14 cellular contexts compared by ENCODE assay signal in genomic region chr15:92101706-92102434, GRCh38.
DNase-seq lines count a peak whose midpoint lies in the region; ATAC-seq and TF ChIP-seq lines count a peak whose summit lies in the region.
"Had no signal": no experiment of that assay in that cellular context is flagged by ENCODE, and none has a peak within 500 bp of the region (broad histone marks: within the 10 kb centered on the region; RNA-seq: fewer than 3 reads in every experiment).

No MANE protein-coding gene starts in this region.

- H3K27ac ChIP-seq in CD4-positive, CD25-positive, alpha-beta regulatory T cell (ENCODE audit: insufficient read depth, low read length, poor library complexity, severe bottlenecking), result no peak overlapping the region
- H3K27ac ChIP-seq in vagina, result no peak overlapping the region
- H3K27ac ChIP-seq: ascending aorta, transverse colon had no signal

- H3K4me3 ChIP-seq in CD4-positive, CD25-positive, alpha-beta regulatory T cell (ENCODE audit: low read depth, low read length), result no peak overlapping the region
- H3K4me3 ChIP-seq in vagina, result no peak overlapping the region
- H3K4me3 ChIP-seq: ascending aorta, transverse colon had no signal

- H3K27me3 ChIP-seq in CD4-positive, CD25-positive, alpha-beta regulatory T cell (ENCODE audit: control insufficient read depth, insufficient read depth, low read length), result no peaks in the 10 kb centered on the region
- H3K27me3 ChIP-seq in vagina, result no peaks in the 10 kb centered on the region
- H3K27me3 ChIP-seq: ascending aorta, transverse colon had no signal

- H3K36me3 Mint-ChIP-seq in CD4-positive, CD25-positive, alpha-beta regulatory T cell, result peaks cover 40% of the 10 kb centered on the region
- H3K36me3 Mint-ChIP-seq in T-helper 2 cell treated with Interferon-gamma antibody and Interleukin-4, amounts not matched to agents 5 μg/mL and 100 μg/mL, for 36 hours (ENCODE audit: low read depth), result peaks cover 27% of the 10 kb centered on the region

- H3K36me3 ChIP-seq in CD4-positive, CD25-positive, alpha-beta regulatory T cell (ENCODE audit: control insufficient read depth, insufficient read depth, low read length), result peaks cover 18% of the 10 kb centered on the region
- peaks cover 0 to 8% of the 10 kb centered on the region in 2 donors for H3K36me3 ChIP-seq in vagina
- H3K36me3 ChIP-seq: transverse colon had no signal

- TF ChIP-seq CTCF in vagina (IDR thresholded peaks at IDR 0.05), result no peak

- no peak for ATAC-seq in CD4-positive, CD25-positive, alpha-beta regulatory T cell (ENCODE audit: low read depth in 2 of 2)
- peak; percentile 34 for ATAC-seq in GM19324 (IDR thresholded peaks at IDR 0.05; ENCODE audit: low FRiP score, unreplicated experiment)
- peak; percentile 33 for ATAC-seq in HG03060 (IDR thresholded peaks at IDR 0.05; ENCODE audit: low read depth, unreplicated experiment)
- ATAC-seq in GM19023 (IDR thresholded peaks at IDR 0.05; ENCODE audit: unreplicated experiment), result no peak
- ATAC-seq in GM18511 (IDR thresholded peaks at IDR 0.05; ENCODE audit: unreplicated experiment), result no peak
- ATAC-seq: PC-3 had no signal

- peaks cover 31% of the 10 kb centered on the region for H3K4me1 ChIP-seq in CD4-positive, CD25-positive, alpha-beta regulatory T cell (ENCODE audit: control insufficient read depth, insufficient read depth, low read length, poor library complexity, severe bottlenecking)
- peaks cover 16% of the 10 kb centered on the region for H3K4me1 ChIP-seq in vagina
- H3K4me1 ChIP-seq: ascending aorta had no signal

- no peaks in the 10 kb centered on the region for H3K27me3 Mint-ChIP-seq in CD4-positive, CD25-positive, alpha-beta regulatory T cell
- no peaks in the 10 kb centered on the region for H3K27me3 Mint-ChIP-seq in T-helper 2 cell treated with Interferon-gamma antibody and Interleukin-4, amounts not matched to agents 5 μg/mL and 100 μg/mL, for 36 hours (ENCODE audit: low read depth)

- peaks cover 0 to 1% (median 0%) of the 10 kb centered on the region in 7 donors for H3K9me3 Mint-ChIP-seq in CD4-positive, CD25-positive, alpha-beta regulatory T cell
- H3K9me3 Mint-ChIP-seq in T-helper 2 cell treated with Interferon-gamma antibody and Interleukin-4, amounts not matched to agents 5 μg/mL and 100 μg/mL, for 36 hours, result peaks cover 7% of the 10 kb centered on the region

- DNase-seq in CD4-positive, CD25-positive, alpha-beta regulatory T cell, result no peak
- DNase-seq in T-helper 2 cell treated with Interferon-gamma antibody and Interleukin-4, amounts not matched to agents 5 μg/mL and 100 μg/mL, for 36 hours (ENCODE audit: low spot score), result no peak
- DNase-seq in NAMALWA (ENCODE audit: low spot score), result no peak
- no peak for DNase-seq in vagina (ENCODE audit: extremely low spot score in 2 of 2)
- DNase-seq: C1 segment of cervical spinal cord, kidney glomerular epithelial cell, PC-3, transverse colon had no signal

- peak overlapping the region in 2 of 3 donors; percentile 64 to 80 for H3K27ac Mint-ChIP-seq in CD4-positive, CD25-positive, alpha-beta regulatory T cell
- H3K27ac Mint-ChIP-seq in T-helper 2 cell treated with Interferon-gamma antibody and Interleukin-4, amounts not matched to agents 5 μg/mL and 100 μg/mL, for 36 hours, result peak overlapping the region; percentile 46
- H3K27ac Mint-ChIP-seq: progenitor cell of endocrine pancreas had no signal

- TF ChIP-seq POLR2A in vagina (IDR thresholded peaks at IDR 0.05), result no peak

- H3K9me3 ChIP-seq in CD4-positive, CD25-positive, alpha-beta regulatory T cell (ENCODE audit: control insufficient read depth in 2 of 2, low read length in 2 of 2), result no peaks in the 10 kb centered on the region
- H3K9me3 ChIP-seq in vagina, result no peaks in the 10 kb centered on the region
- H3K9me3 ChIP-seq: ascending aorta, transverse colon had no signal

- intact Hi-C loops in vagina (cut with DNase I), result no loop called here

- H3K4me3 Mint-ChIP-seq in CD4-positive, CD25-positive, alpha-beta regulatory T cell, result peak overlapping the region in 3 of 4 donors; percentile 42 to 76 (median 68)
- H3K4me3 Mint-ChIP-seq in T-helper 2 cell treated with Interferon-gamma antibody and Interleukin-4, amounts not matched to agents 5 μg/mL and 100 μg/mL, for 36 hours, result peak overlapping the region; percentile 46

- peaks cover 21 to 43% (median 36%) of the 10 kb centered on the region in 4 donors for H3K4me1 Mint-ChIP-seq in CD4-positive, CD25-positive, alpha-beta regulatory T cell
- peaks cover 33% of the 10 kb centered on the region for H3K4me1 Mint-ChIP-seq in T-helper 2 cell treated with Interferon-gamma antibody and Interleukin-4, amounts not matched to agents 5 μg/mL and 100 μg/mL, for 36 hours (ENCODE audit: low read depth)

Comparison
In these comparisons a context has a peak if more than half of its experiments do, and no peak if none do; other contexts are left out.
1. ATAC-seq: peak in GM19324 (single experiment) and HG03060 (single experiment); none in CD4-positive, CD25-positive, alpha-beta regulatory T cell (0 of 2), GM19023 (single experiment) and GM18511 (single experiment).